In the genomic region with DNA sequence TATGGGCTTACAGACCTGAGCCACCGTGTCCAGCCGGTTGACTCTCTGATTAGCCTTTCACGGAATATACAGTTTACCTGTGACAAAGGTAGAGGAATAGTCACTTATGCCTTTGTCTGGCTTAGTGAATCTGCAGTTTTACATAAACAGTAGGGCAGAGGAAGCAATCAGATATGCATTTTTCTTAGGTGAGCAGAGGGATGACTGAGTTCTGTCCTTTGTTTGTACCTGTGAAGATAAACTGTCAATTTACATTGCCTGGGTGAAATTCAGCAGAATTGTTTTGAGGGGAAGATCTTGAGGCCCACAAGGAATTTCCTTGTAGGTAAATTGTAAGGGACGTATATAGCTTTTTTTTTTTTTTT, we compare ENCODE assay signal across 12 cellular contexts. TPM values are rescaled to one million over a fixed set of nuclear protein-coding genes. Genes with fewer than 3 reads are reported as not detected.
DNase-seq lines count a peak whose midpoint lies in the region; ATAC-seq and TF ChIP-seq lines count a peak whose summit lies in the region.
"Had no signal": no experiment of that assay in that cellular context is flagged by ENCODE, and none has a peak within 500 bp of the region (broad histone marks: within the 10 kb centered on the region; RNA-seq: fewer than 3 reads in every experiment).

No MANE protein-coding gene starts in this region.

- peak overlapping the region; percentile 51 for H3K27ac Mint-ChIP-seq in HFFc6
- peak overlapping the region; percentile 97 for H3K27ac Mint-ChIP-seq in activated T-helper 1 cell treated with anti-CD3 and anti-CD28 coated beads, Interleukin-12 subunit alpha, Interleukin-12 subunit beta, Interleukin-2, Interleukin-4 antibody, amounts not matched to agents 30 ng/mL and 10 ng/mL and 1 ng/mL, durations not matched to agents 14 hours and 24 hours and 36 hours
- H3K27ac Mint-ChIP-seq in memory B cell, result peak overlapping the region; percentile 97

- DNase-seq in HFFc6 (no peak), memory B cell (ENCODE audit: low spot score in 2 of 2) (no peak), MG63 (no peak), omental fat pad (ENCODE audit: low spot score) (no peak), H4 (ENCODE audit: low spot score) (no peak), SK-N-SH (no peak)
- no peak for DNase-seq in activated T-helper 1 cell treated with anti-CD3 and anti-CD28 coated beads, Interleukin-12 subunit alpha, Interleukin-12 subunit beta, Interleukin-2, Interleukin-4 antibody, amounts not matched to agents 30 ng/mL and 10 ng/mL and 1 ng/mL, durations not matched to agents 14 hours and 24 hours and 36 hours (ENCODE audit: low spot score)
- DNase-seq: effector CD4-positive, alpha-beta T cell; hypothalamus; midbrain had no signal

- H3K27me3 ChIP-seq in ACC112 (ENCODE audit: insufficient read depth, low read length), result no peaks in the 10 kb centered on the region
- H3K27me3 ChIP-seq in MG63, result no peaks in the 10 kb centered on the region
- H3K27me3 ChIP-seq in SK-N-SH (ENCODE audit: insufficient read depth), result no peaks in the 10 kb centered on the region
- H3K27me3 ChIP-seq: right atrium auricular region had no signal

- H3K36me3 ChIP-seq in ACC112 (ENCODE audit: insufficient read depth, low read length), result peaks cover 19% of the 10 kb centered on the region
- peaks cover 4% of the 10 kb centered on the region for H3K36me3 ChIP-seq in MG63
- peaks cover 32 to 55% of the 10 kb centered on the region in 2 experiments for H3K36me3 ChIP-seq in SK-N-SH (replicated peaks in 1 of 2; ENCODE audit: control insufficient read depth in 1 of 2, insufficient read depth in 2 of 2, low read length in 1 of 2)

- H3K4me2 ChIP-seq in SK-N-SH, result no peak overlapping the region

- H3K4me3 ChIP-seq in ACC112 (ENCODE audit: low read depth, low read length), result no peak overlapping the region
- H3K4me3 ChIP-seq in MG63, result no peak overlapping the region
- H3K4me3 ChIP-seq in SK-N-SH (ENCODE audit: low read depth in 2 of 2, low read length in 1 of 2), result no peak overlapping the region
- H3K4me3 ChIP-seq: right atrium auricular region had no signal

- H3K9me3 Mint-ChIP-seq in HFFc6 (no peaks in the 10 kb centered on the region), memory B cell (peaks cover 3% of the 10 kb centered on the region)
- no peaks in the 10 kb centered on the region for H3K9me3 Mint-ChIP-seq in activated T-helper 1 cell treated with anti-CD3 and anti-CD28 coated beads, Interleukin-12 subunit alpha, Interleukin-12 subunit beta, Interleukin-2, Interleukin-4 antibody, amounts not matched to agents 30 ng/mL and 10 ng/mL and 1 ng/mL, durations not matched to agents 14 hours and 24 hours and 36 hours

- H3K4me1 Mint-ChIP-seq in HFFc6 (ENCODE audit: low read depth) (peaks cover 57% of the 10 kb centered on the region), memory B cell (peaks cover 49% of the 10 kb centered on the region)
- H3K4me1 Mint-ChIP-seq in activated T-helper 1 cell treated with anti-CD3 and anti-CD28 coated beads, Interleukin-12 subunit alpha, Interleukin-12 subunit beta, Interleukin-2, Interleukin-4 antibody, amounts not matched to agents 30 ng/mL and 10 ng/mL and 1 ng/mL, durations not matched to agents 14 hours and 24 hours and 36 hours (ENCODE audit: low read depth), result peaks cover 73% of the 10 kb centered on the region

- H3K9me3 ChIP-seq in MG63 (no peaks in the 10 kb centered on the region), SK-N-SH (no peaks in the 10 kb centered on the region)
- H3K9me3 ChIP-seq: right atrium auricular region had no signal

- no peak overlapping the region for H3K9ac ChIP-seq in SK-N-SH

- no peak for TF ChIP-seq EP300 in SK-N-SH (IDR thresholded peaks at IDR 0.05; ENCODE audit: borderline replicate concordance in 1 of 2, low read depth in 1 of 2, low read length in 1 of 2)

- WGBS in SK-N-SH (ENCODE audit: low lambda C conversion rate), result 99% methylated on average over 4 of the region's 4 CpGs

- ATAC-seq in memory B cell (ENCODE audit: low read depth), result no peak
- ATAC-seq in omental fat pad (ENCODE audit: low FRiP score), result no peak

- no peaks in the 10 kb centered on the region for H4K20me1 ChIP-seq in SK-N-SH (ENCODE audit: insufficient read depth)

- H3K4me1 ChIP-seq in ACC112 (ENCODE audit: control insufficient read depth, insufficient read depth, low read length, unreplicated experiment) (peaks cover 67% of the 10 kb centered on the region), SK-N-SH (ENCODE audit: control insufficient read depth in 1 of 2, insufficient read depth in 2 of 2, low read depth in 1 of 2, low read length in 1 of 2) (peaks cover 12 to 52% of the 10 kb centered on the region in 2 experiments)

- CTCF ChIA-PET in SK-N-SH (lab: Yijun Ruan, JAX), result no interaction called here

- no peak for TF ChIP-seq CTCF in HFFc6 (IDR thresholded peaks at IDR 0.05)
- TF ChIP-seq CTCF in omental fat pad (IDR thresholded peaks at IDR 0.05), result no peak
- TF ChIP-seq CTCF in SK-N-SH (IDR thresholded peaks at IDR 0.05), result no peak

- peaks cover 49% of the 10 kb centered on the region for H3K79me2 ChIP-seq in ACC112 (ENCODE audit: control insufficient read depth, insufficient read depth, low read length, unreplicated experiment)
- H3K79me2 ChIP-seq in SK-N-SH (ENCODE audit: insufficient read depth), result peaks cover 62% of the 10 kb centered on the region

- H2AFZ ChIP-seq in ACC112 (ENCODE audit: low read length, unreplicated experiment), result no peak overlapping the region
- H2AFZ ChIP-seq in SK-N-SH (ENCODE audit: low read depth), result no peak overlapping the region

- H3K36me3 Mint-ChIP-seq in HFFc6 (ENCODE audit: low read depth) (peaks cover 31% of the 10 kb centered on the region), memory B cell (peaks cover 41% of the 10 kb centered on the region)
- H3K36me3 Mint-ChIP-seq in activated T-helper 1 cell treated with anti-CD3 and anti-CD28 coated beads, Interleukin-12 subunit alpha, Interleukin-12 subunit beta, Interleukin-2, Interleukin-4 antibody, amounts not matched to agents 30 ng/mL and 10 ng/mL and 1 ng/mL, durations not matched to agents 14 hours and 24 hours and 36 hours (ENCODE audit: low read depth), result peaks cover 71% of the 10 kb centered on the region

- POLR2A ChIA-PET in SK-N-SH (lab: Yijun Ruan, JAX), result no interaction called here

- peaks cover 30% of the 10 kb centered on the region for H3F3A ChIP-seq in SK-N-SH (replicated peaks; ENCODE audit: insufficient read depth)

- no peaks in the 10 kb centered on the region for H3K9me2 ChIP-seq in SK-N-SH

- intact Hi-C loops in activated T-helper 1 cell treated with anti-CD3 and anti-CD28 coated beads, Interleukin-12 subunit alpha, Interleukin-12 subunit beta, Interleukin-2, Interleukin-4 antibody, amounts not matched to agents 30 ng/mL and 10 ng/mL and 1 ng/mL, durations not matched to agents 14 hours and 24 hours and 36 hours (cut with micrococcal nuclease), result no loop called here

- H3K27me3 Mint-ChIP-seq in HFFc6 (ENCODE audit: insufficient read depth) (no peaks in the 10 kb centered on the region), memory B cell (no peaks in the 10 kb centered on the region)
- H3K27me3 Mint-ChIP-seq in activated T-helper 1 cell treated with anti-CD3 and anti-CD28 coated beads, Interleukin-12 subunit alpha, Interleukin-12 subunit beta, Interleukin-2, Interleukin-4 antibody, amounts not matched to agents 30 ng/mL and 10 ng/mL and 1 ng/mL, durations not matched to agents 14 hours and 24 hours and 36 hours (ENCODE audit: insufficient read depth), result no peaks in the 10 kb centered on the region

- no peak for TF ChIP-seq RAD21 in SK-N-SH (IDR thresholded peaks at IDR 0.05; ENCODE audit: low read length)

- H3K27ac ChIP-seq in ACC112 (ENCODE audit: low read depth, low read length), result 0 out of 2 replicates have a peak overlapping the region, but pooled peaks have one; percentile 84
- H3K27ac ChIP-seq in SK-N-SH (ENCODE audit: low read depth in 2 of 2, low read length in 1 of 2), result peak overlapping the region in 1 of 2 experiments; percentile 27; a peak in 1 of 4 replicates
- H3K27ac ChIP-seq: right atrium auricular region had no signal

- H3K4me3 Mint-ChIP-seq in HFFc6 (no peak overlapping the region), memory B cell (peak overlapping the region; percentile 62)
- H3K4me3 Mint-ChIP-seq in activated T-helper 1 cell treated with anti-CD3 and anti-CD28 coated beads, Interleukin-12 subunit alpha, Interleukin-12 subunit beta, Interleukin-2, Interleukin-4 antibody, amounts not matched to agents 30 ng/mL and 10 ng/mL and 1 ng/mL, durations not matched to agents 14 hours and 24 hours and 36 hours, result peak overlapping the region; percentile 60

TF ChIP-seq in SK-N-SH, 30 proteins besides CTCF, POLR2A, EP300 and RAD21:
- no peak for TF ChIP-seq POLR2AphosphoS5 (IDR thresholded peaks at IDR 0.05; ENCODE audit: low read depth, low read length)

RNA-seq across cellular contexts. Expression of gene EDEM1, which starts 10.8 kb away (rescaled TPM):
- 10 to 100 TPM; 47.6 to 56.4 (median 52.0) TPM for total RNA-seq in HFFc6 (2021; fragmentation: NEBNext Ultra II Directional; extraction: Animal tissue kit (Norgen Biotek cat#: 25700))
- total RNA-seq in activated T-helper 1 cell treated with anti-CD3 and anti-CD28 coated beads, Interleukin-12 subunit alpha, Interleukin-12 subunit beta, Interleukin-2, Interleukin-4 antibody, amounts not matched to agents 30 ng/mL and 10 ng/mL and 1 ng/mL, durations not matched to agents 14 hours and 24 hours and 36 hours, result 169 and 192 TPM in 2 replicates
- 11.0 and 20.5 TPM in 2 replicates for total RNA-seq in MG63 (2014; rRNA removed; shearing (Covaris generic); ENCODE audit: low replicate concordance)
- 10 to 100 TPM; 32.7 to 69.4 (median 49.9) TPM for total RNA-seq in omental fat pad
- 13.0 and 17.5 TPM in 2 replicates for total RNA-seq in H4 (2014; rRNA removed; shearing (Covaris generic))
- 25.2 and 37.4 TPM in 2 replicates for polyA plus RNA-seq in SK-N-SH (2012; rRNA removed)
- 34.3 and 35.8 TPM in 2 replicates for polyA plus RNA-seq in SK-N-SH (2012; cell fraction: cytosol; rRNA removed)
- polyA plus RNA-seq in SK-N-SH (2012; cell fraction: nucleus; rRNA removed), result 13.9 and 24.5 TPM in 2 replicates
